In the genomic region with DNA sequence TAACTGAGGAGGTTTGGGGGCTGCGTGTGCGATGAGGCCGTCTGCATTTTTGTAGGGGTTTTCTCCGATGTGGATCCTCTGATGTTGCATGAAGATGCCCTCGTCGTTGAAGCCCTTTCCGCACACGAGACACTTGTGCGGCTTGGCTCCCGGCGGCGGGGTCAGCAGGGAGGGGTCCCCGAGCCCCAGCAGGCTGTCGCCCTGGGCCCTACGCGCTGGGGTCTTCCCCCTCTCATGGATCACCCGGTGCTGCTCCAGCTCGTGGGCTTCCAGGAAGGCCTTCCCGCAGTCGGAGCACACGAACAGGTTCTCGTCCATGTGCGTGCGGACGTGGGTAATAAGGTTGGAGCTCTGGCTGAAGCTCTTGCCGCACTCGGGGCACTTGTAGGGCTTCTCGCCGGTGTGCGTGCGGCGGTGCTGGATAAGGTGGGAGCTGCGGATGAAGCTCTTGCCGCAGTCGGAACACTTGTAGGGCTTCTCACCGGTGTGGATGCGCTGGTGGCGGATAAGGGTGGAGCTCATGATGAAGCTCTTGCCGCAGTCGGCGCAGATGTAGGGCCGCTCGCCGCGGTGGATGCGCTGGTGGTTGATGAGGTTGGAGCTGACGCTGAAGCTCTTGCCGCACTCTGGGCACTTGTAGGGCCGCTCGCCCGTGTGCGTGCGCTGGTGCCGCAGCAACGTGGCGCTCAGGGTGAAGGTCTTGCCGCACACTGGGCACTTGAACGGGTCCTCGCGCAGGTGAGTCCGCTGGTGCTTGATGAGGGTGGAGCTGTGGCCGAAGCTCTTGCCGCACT, we compare ENCODE assay signal across 18 cellular contexts. TPM values are rescaled to one million over a fixed set of nuclear protein-coding genes. Genes with fewer than 3 reads are reported as not detected.
DNase-seq lines count a peak whose midpoint lies in the region; ATAC-seq, FAIRE-seq and TF ChIP-seq lines count a peak whose summit lies in the region.
"Had no signal": no experiment of that assay in that cellular context is flagged by ENCODE, and none has a peak within 500 bp of the region (broad histone marks: within the 10 kb centered on the region; RNA-seq: fewer than 3 reads in every experiment).

No MANE protein-coding gene starts in this region.

- CTCF ChIA-PET in HepG2 (lab: Yijun Ruan, JAX; ENCODE audit: low intra/inter-chr PET ratio, low total read pairs) = no interaction called here

- POLR2A ChIA-PET in HepG2 (lab: Yijun Ruan, JAX) = interaction anchor here (1.3 to 4.2 kb wide), 2 partner anchors 24 to 32 kb away, joined by 4 to 30 read pairs; no protein-coding TSS in a partner anchor

- FAIRE-seq in HepG2 (lab: Jason Lieb, UNC) = no peak
- FAIRE-seq: A549 had no signal

- WGBS in HepG2 (ENCODE audit: low lambda C conversion rate) = 98% methylated on average over 61 of the region's 63 CpGs
- 100% methylated on average over 6 of the region's 63 CpGs for WGBS in right lobe of liver (ENCODE audit: insufficient coverage, low coverage, low lambda C conversion rate, missing lambda C conversion rate)

- TF ChIP-seq EP300 in HepG2 (IDR thresholded peaks at IDR 0.05; ENCODE audit: low read depth in 2 of 2, low read length in 2 of 2) = no peak
- no peak for TF ChIP-seq EP300 in HepG2 (CRISPR knock-in tag; IDR thresholded peaks at IDR 0.05; ENCODE audit: borderline replicate concordance)

- H4K20me1 ChIP-seq in HepG2 (ENCODE audit: insufficient read depth, low read length) = no peaks in the 10 kb centered on the region; the same call in 1 of the 2 replicates
- peaks cover 5% of the 10 kb centered on the region for H4K20me1 ChIP-seq in osteoblast (ENCODE audit: insufficient read depth, low read length)

- TF ChIP-seq POLR2A in HepG2 (IDR thresholded peaks at IDR 0.05; ENCODE audit: insufficient read depth in 1 of 2, low read depth in 2 of 2, low read length in 2 of 2) = no peak
- no peak for TF ChIP-seq POLR2A in right lobe of liver (IDR thresholded peaks at IDR 0.05)

- TF ChIP-seq RAD21 in HepG2 (CRISPR knock-in tag; IDR thresholded peaks at IDR 0.05) = no peak

- no peak for ATAC-seq in HepG2
- ATAC-seq in right lobe of liver = no peak
- ATAC-seq: A549 had no signal

- H3K79me2 ChIP-seq in HepG2 (ENCODE audit: insufficient read depth, low read length) = peaks cover 26% of the 10 kb centered on the region
- H3K79me2 ChIP-seq in osteoblast (ENCODE audit: insufficient read depth, low read length) = peaks cover 33% of the 10 kb centered on the region

- in situ Hi-C loops in HepG2 (cut with HindIII; ENCODE audit: extremely low pct_ligation_motif_present, low pct_unique_long_range_greater_than_20kb) = no loop called here

- no peak overlapping the region for H3K9ac ChIP-seq in HepG2 (ENCODE audit: insufficient read depth, low read depth, low read length)

- H3K36me3 ChIP-seq in HepG2 (replicated peaks in 1 of 2; ENCODE audit: control insufficient read depth in 1 of 2, insufficient read depth in 2 of 2, low read length in 2 of 2) (peaks cover 19 to 29% of the 10 kb centered on the region in 2 experiments), right lobe of liver (peaks cover 0 to 16% (median 2%) of the 10 kb centered on the region in 4 donors), osteoblast (ENCODE audit: insufficient read depth, low read length) (peaks cover 33% of the 10 kb centered on the region)

- H3K27me3 ChIP-seq in HepG2 (ENCODE audit: control insufficient read depth in 1 of 2, insufficient read depth in 2 of 2, low read length in 2 of 2) (no peaks in the 10 kb centered on the region; a peak in 1 of 5 replicates), right lobe of liver (no peaks in the 10 kb centered on the region), osteoblast (ENCODE audit: insufficient read depth, low read length) (no peaks in the 10 kb centered on the region)

- H2AFZ ChIP-seq in HepG2 (ENCODE audit: low read length) (no peak overlapping the region), osteoblast (ENCODE audit: low read length) (no peak overlapping the region)

- H3K9me3 ChIP-seq in HepG2 (ENCODE audit: low read length) (no peaks in the 10 kb centered on the region), right lobe of liver (no peaks in the 10 kb centered on the region), osteoblast (ENCODE audit: low read depth, low read length) (no peaks in the 10 kb centered on the region)
- H3K9me3 ChIP-seq: A549 had no signal

- no peaks in the 10 kb centered on the region for H3K27me3 Mint-ChIP-seq in nephron (ENCODE audit: low read depth)

- DNase-seq in HepG2 (ENCODE audit: low spot score) (no peak), right lobe of liver (no peak), osteoblast (ENCODE audit: insufficient read length, low spot score, missing footprints) (peak; percentile 63), occipital lobe (lab: John Stamatoyannopoulos, UW) (no peak), Kasumi-1 (lab: John Stamatoyannopoulos, UW) (no peak)
- DNase-seq: AML-193; CD4-positive, alpha-beta memory T cell; DMS153; DMS79; GDM1; GOT3; H9; KG1 had no signal

- no peak overlapping the region for H3K27ac Mint-ChIP-seq in nephron
- H3K27ac Mint-ChIP-seq: IgD-negative memory B cell had no signal

- intact Hi-C loops in HepG2 (cut with micrococcal nuclease; ENCODE audit: unreplicated experiment) (no loop called here), right lobe of liver (cut with DNase I) (no loop called here)

- H3K27ac ChIP-seq in HepG2 (ENCODE audit: extremely low read length, insufficient read depth, low read length) = no peak overlapping the region
- no peak overlapping the region for H3K27ac ChIP-seq in right lobe of liver
- H3K27ac ChIP-seq in osteoblast (ENCODE audit: low read depth, low read length) = no peak overlapping the region
- H3K27ac ChIP-seq: 22Rv1, A549, C4-2B had no signal

- TF ChIP-seq CTCF in HepG2 (CRISPR knock-in tag; IDR thresholded peaks at IDR 0.05) (no peak), right lobe of liver (IDR thresholded peaks at IDR 0.05) (no peak), nephron (IDR thresholded peaks at IDR 0.05; ENCODE audit: unreplicated experiment in 3 of 3) (no peak), osteoblast (IDR thresholded peaks at IDR 0.05; ENCODE audit: extremely low read depth, low read depth, low read length) (no peak)

- no TSS peak for BruUV-seq in HepG2 (replicated peaks; lab: Mats Ljungman, UMichigan)

- H3K4me3 Mint-ChIP-seq in nephron = peak overlapping the region in 2 of 3 experiments; percentile 32 to 46
- H3K4me3 Mint-ChIP-seq: H9, IgD-negative memory B cell had no signal

- H3K4me2 ChIP-seq in HepG2 (ENCODE audit: low read depth, low read length) = no peak overlapping the region
- no peak overlapping the region for H3K4me2 ChIP-seq in osteoblast (ENCODE audit: insufficient read depth, low read length)
- H3K4me2 ChIP-seq: A549 had no signal

- H3K4me1 ChIP-seq in HepG2 (ENCODE audit: insufficient read depth, low read length) (peaks cover 26% of the 10 kb centered on the region), right lobe of liver (peaks cover 0 to 6% (median 0%) of the 10 kb centered on the region in 4 donors), osteoblast (ENCODE audit: insufficient read depth, low read length) (peaks cover 11% of the 10 kb centered on the region)

- H3K36me3 Mint-ChIP-seq in nephron (ENCODE audit: low read depth) = peaks cover 29% of the 10 kb centered on the region

- H3K4me3 ChIP-seq in HepG2 (replicated peaks in 1 of 3; ENCODE audit: insufficient read depth in 1 of 3, low read depth in 2 of 3, low read length in 3 of 3) = no peak overlapping the region
- H3K4me3 ChIP-seq in right lobe of liver = no peak overlapping the region
- no peak overlapping the region for H3K4me3 ChIP-seq in osteoblast (ENCODE audit: insufficient read depth, low read length)
- H3K4me3 ChIP-seq: A549 had no signal

- H3K4me1 Mint-ChIP-seq in nephron = peaks cover 29% of the 10 kb centered on the region

- H3K9me3 Mint-ChIP-seq in nephron = no peaks in the 10 kb centered on the region
- H3K9me3 Mint-ChIP-seq: CD4-positive, alpha-beta memory T cell; H9; IgD-negative memory B cell had no signal

RNA-seq across cellular contexts. Expression of gene ZNF629, which starts 4.3 kb away (rescaled TPM):
- 14.3 and 16.5 TPM in 2 replicates for total RNA-seq in HepG2 (2016; rRNA removed; fragmentation: Illumina TruSeq; extraction: Trizol)
- total RNA-seq in HepG2 (2016; cell fraction: cytosol; rRNA removed; fragmentation: Illumina TruSeq; extraction: Trizol; ENCODE audit: low read depth) = 1.3 TPM in 2 replicates
- 12.7 and 16.5 TPM in 2 replicates for total RNA-seq in HepG2 (2016; cell fraction: insoluble cytoplasmic fraction; rRNA removed; fragmentation: Illumina TruSeq; extraction: Trizol)
- total RNA-seq in HepG2 (2016; cell fraction: membrane; rRNA removed; fragmentation: Illumina TruSeq; extraction: Trizol) = 5.2 and 5.9 TPM in 2 replicates
- 15.1 and 17.8 TPM in 2 replicates for total RNA-seq in HepG2 (2016; cell fraction: nucleus; rRNA removed; fragmentation: Illumina TruSeq; extraction: Trizol)
- 6.1 and 8.2 TPM in 2 replicates for polyA plus RNA-seq in HepG2 (2011; rRNA removed)
- polyA plus RNA-seq in HepG2 (2011; cell fraction: cytosol; rRNA removed) = 3.9 and 4.8 TPM in 2 replicates
- polyA plus RNA-seq in HepG2 (2011; cell fraction: nucleus; rRNA removed) = 25.0 TPM in 2 replicates
- polyA plus RNA-seq in HepG2 (2012) = 9.2 and 10.1 TPM in 2 replicates
- polyA plus RNA-seq in HepG2 (2016; cell fraction: cytosol; fragmentation: Illumina TruSeq; extraction: Trizol; ENCODE audit: low read depth) = 0.64 and 0.65 TPM in 2 replicates
- 11.8 and 14.8 TPM in 2 replicates for polyA plus RNA-seq in HepG2 (2016; cell fraction: insoluble cytoplasmic fraction; fragmentation: Illumina TruSeq; extraction: Trizol; ENCODE audit: low read depth)
- polyA plus RNA-seq in HepG2 (2016; cell fraction: membrane; fragmentation: Illumina TruSeq; extraction: Trizol; ENCODE audit: low read depth) = 2.2 and 2.7 TPM in 2 replicates
- polyA plus RNA-seq in HepG2 (2016; cell fraction: nucleus; fragmentation: Illumina TruSeq; extraction: Trizol; ENCODE audit: insufficient read depth, low read depth) = 25.2 and 26.3 TPM in 2 replicates
- polyA minus RNA-seq in HepG2 (2011; rRNA and poly(A)+ RNA removed; ENCODE audit: low replicate concordance) = 9.3 and 12.7 TPM in 2 replicates
- 8.3 and 9.5 TPM in 2 replicates for polyA minus RNA-seq in HepG2 (2011; cell fraction: cytosol; rRNA and poly(A)+ RNA removed)
- 15.8 and 22.4 TPM in 2 replicates for polyA minus RNA-seq in HepG2 (2011; cell fraction: nucleus; rRNA and poly(A)+ RNA removed)
- total RNA-seq in right lobe of liver = 1 to 10 TPM; 3.7 to 4.8 (median 4.3) TPM
- total RNA-seq in osteoblast = 15.3 and 16.3 TPM in 2 replicates
- 11.5 TPM for total RNA-seq in occipital lobe

RNA-seq across cellular contexts. Expression of gene RNF40, which starts 20.6 kb away (rescaled TPM):
- total RNA-seq in HepG2 (2016; rRNA removed; fragmentation: Illumina TruSeq; extraction: Trizol) (85.6 and 102 TPM in 2 replicates), right lobe of liver (10 to 100 TPM; 34.3 to 56.8 (median 46.7) TPM), osteoblast (63.1 and 88.3 TPM in 2 replicates), occipital lobe (80.0 TPM)
- total RNA-seq in HepG2 (2016; cell fraction: cytosol; rRNA removed; fragmentation: Illumina TruSeq; extraction: Trizol; ENCODE audit: low read depth) = 11.9 and 12.0 TPM in 2 replicates
- 79.6 and 89.9 TPM in 2 replicates for total RNA-seq in HepG2 (2016; cell fraction: insoluble cytoplasmic fraction; rRNA removed; fragmentation: Illumina TruSeq; extraction: Trizol)
- total RNA-seq in HepG2 (2016; cell fraction: membrane; rRNA removed; fragmentation: Illumina TruSeq; extraction: Trizol) = 40.5 and 47.1 TPM in 2 replicates
- 55.6 and 65.6 TPM in 2 replicates for total RNA-seq in HepG2 (2016; cell fraction: nucleus; rRNA removed; fragmentation: Illumina TruSeq; extraction: Trizol)
- 84.0 and 91.0 TPM in 2 replicates for polyA plus RNA-seq in HepG2 (2011; rRNA removed)
- 47.5 and 49.3 TPM in 2 replicates for polyA plus RNA-seq in HepG2 (2011; cell fraction: cytosol; rRNA removed)
- 128 and 147 TPM in 2 replicates for polyA plus RNA-seq in HepG2 (2011; cell fraction: nucleus; rRNA removed)
- 44.7 and 52.0 TPM in 2 replicates for polyA plus RNA-seq in HepG2 (2012)
- polyA plus RNA-seq in HepG2 (2016; cell fraction: cytosol; fragmentation: Illumina TruSeq; extraction: Trizol; ENCODE audit: low read depth) = 8.6 and 10.7 TPM in 2 replicates
- 87.6 and 98.5 TPM in 2 replicates for polyA plus RNA-seq in HepG2 (2016; cell fraction: insoluble cytoplasmic fraction; fragmentation: Illumina TruSeq; extraction: Trizol; ENCODE audit: low read depth)
- polyA plus RNA-seq in HepG2 (2016; cell fraction: membrane; fragmentation: Illumina TruSeq; extraction: Trizol; ENCODE audit: low read depth) = 29.9 and 30.8 TPM in 2 replicates
- polyA plus RNA-seq in HepG2 (2016; cell fraction: nucleus; fragmentation: Illumina TruSeq; extraction: Trizol; ENCODE audit: insufficient read depth, low read depth) = 131 and 139 TPM in 2 replicates
- polyA minus RNA-seq in HepG2 (2011; rRNA and poly(A)+ RNA removed; ENCODE audit: low replicate concordance) = 110 and 128 TPM in 2 replicates
- 42.3 and 58.2 TPM in 2 replicates for polyA minus RNA-seq in HepG2 (2011; cell fraction: cytosol; rRNA and poly(A)+ RNA removed)
- 34.0 and 43.5 TPM in 2 replicates for polyA minus RNA-seq in HepG2 (2011; cell fraction: nucleus; rRNA and poly(A)+ RNA removed)

RNA-seq across cellular contexts. Expression of gene CFAP119, which starts 20.8 kb away (rescaled TPM):
- total RNA-seq in HepG2 (2016; rRNA removed; fragmentation: Illumina TruSeq; extraction: Trizol) (1.2 and 6.4 TPM in 2 replicates), right lobe of liver (1 to 10 TPM in 1 of 6 experiments, under 1 TPM in 4, not detected in 1; 0.19 to 1.8 (median 0.29) TPM), osteoblast (2.4 and 2.9 TPM in 2 replicates), occipital lobe (1.6 TPM)
- total RNA-seq in HepG2 (2016; cell fraction: cytosol; rRNA removed; fragmentation: Illumina TruSeq; extraction: Trizol; ENCODE audit: low read depth) = 0.51 and 0.71 TPM in 2 replicates
- total RNA-seq in HepG2 (2016; cell fraction: insoluble cytoplasmic fraction; rRNA removed; fragmentation: Illumina TruSeq; extraction: Trizol) = 1.4 and 4.0 TPM in 2 replicates
- 0.83 and 1.7 TPM in 2 replicates for total RNA-seq in HepG2 (2016; cell fraction: membrane; rRNA removed; fragmentation: Illumina TruSeq; extraction: Trizol)
- total RNA-seq in HepG2 (2016; cell fraction: nucleus; rRNA removed; fragmentation: Illumina TruSeq; extraction: Trizol) = 11.6 and 12.1 TPM in 2 replicates
- polyA plus RNA-seq in HepG2 (2011; rRNA removed) = 4.0 and 6.4 TPM in 2 replicates
- polyA plus RNA-seq in HepG2 (2011; cell fraction: cytosol; rRNA removed) = 1.3 and 2.2 TPM in 2 replicates
- polyA plus RNA-seq in HepG2 (2011; cell fraction: nucleus; rRNA removed) = 37.2 and 53.6 TPM in 2 replicates
- polyA plus RNA-seq in HepG2 (2012) = 0.84 and 2.1 TPM in 2 replicates
- 0.78 and 0.96 TPM in 2 replicates for polyA plus RNA-seq in HepG2 (2016; cell fraction: cytosol; fragmentation: Illumina TruSeq; extraction: Trizol; ENCODE audit: low read depth)
- polyA plus RNA-seq in HepG2 (2016; cell fraction: insoluble cytoplasmic fraction; fragmentation: Illumina TruSeq; extraction: Trizol; ENCODE audit: low read depth) = 0.91 and 1.5 TPM in 2 replicates
- 0.41 and 1.4 TPM in 2 replicates for polyA plus RNA-seq in HepG2 (2016; cell fraction: membrane; fragmentation: Illumina TruSeq; extraction: Trizol; ENCODE audit: low read depth)
- 22.1 and 31.9 TPM in 2 replicates for polyA plus RNA-seq in HepG2 (2016; cell fraction: nucleus; fragmentation: Illumina TruSeq; extraction: Trizol; ENCODE audit: insufficient read depth, low read depth)
- polyA minus RNA-seq in HepG2 (2011; rRNA and poly(A)+ RNA removed; ENCODE audit: low replicate concordance) = 1.5 and 16.0 TPM in 2 replicates
- 0.69 and 1.8 TPM in 2 replicates for polyA minus RNA-seq in HepG2 (2011; cell fraction: cytosol; rRNA and poly(A)+ RNA removed)
- polyA minus RNA-seq in HepG2 (2011; cell fraction: nucleus; rRNA and poly(A)+ RNA removed) = 3.7 and 5.2 TPM in 2 replicates

RNA-seq across cellular contexts. Expression of gene PHKG2, which starts 34.5 kb away (rescaled TPM):
- total RNA-seq in HepG2 (2016; rRNA removed; fragmentation: Illumina TruSeq; extraction: Trizol) (33.9 and 37.4 TPM in 2 replicates), right lobe of liver (10 to 100 TPM; 17.1 to 22.1 (median 18.4) TPM), osteoblast (20.3 and 25.0 TPM in 2 replicates), occipital lobe (12.0 TPM)
- 13.4 TPM in 2 replicates for total RNA-seq in HepG2 (2016; cell fraction: cytosol; rRNA removed; fragmentation: Illumina TruSeq; extraction: Trizol; ENCODE audit: low read depth)
- total RNA-seq in HepG2 (2016; cell fraction: insoluble cytoplasmic fraction; rRNA removed; fragmentation: Illumina TruSeq; extraction: Trizol) = 32.9 and 41.4 TPM in 2 replicates
- 23.7 and 24.3 TPM in 2 replicates for total RNA-seq in HepG2 (2016; cell fraction: membrane; rRNA removed; fragmentation: Illumina TruSeq; extraction: Trizol)
- total RNA-seq in HepG2 (2016; cell fraction: nucleus; rRNA removed; fragmentation: Illumina TruSeq; extraction: Trizol) = 39.5 and 43.1 TPM in 2 replicates
- polyA plus RNA-seq in HepG2 (2011; rRNA removed) = 39.8 and 42.1 TPM in 2 replicates
- polyA plus RNA-seq in HepG2 (2011; cell fraction: cytosol; rRNA removed) = 22.7 and 30.8 TPM in 2 replicates
- polyA plus RNA-seq in HepG2 (2011; cell fraction: nucleus; rRNA removed) = 140 and 166 TPM in 2 replicates
- 21.4 and 22.8 TPM in 2 replicates for polyA plus RNA-seq in HepG2 (2012)
- 15.4 and 16.5 TPM in 2 replicates for polyA plus RNA-seq in HepG2 (2016; cell fraction: cytosol; fragmentation: Illumina TruSeq; extraction: Trizol; ENCODE audit: low read depth)
- polyA plus RNA-seq in HepG2 (2016; cell fraction: insoluble cytoplasmic fraction; fragmentation: Illumina TruSeq; extraction: Trizol; ENCODE audit: low read depth) = 38.9 and 41.5 TPM in 2 replicates
- polyA plus RNA-seq in HepG2 (2016; cell fraction: membrane; fragmentation: Illumina TruSeq; extraction: Trizol; ENCODE audit: low read depth) = 21.3 and 23.8 TPM in 2 replicates
- 142 and 147 TPM in 2 replicates for polyA plus RNA-seq in HepG2 (2016; cell fraction: nucleus; fragmentation: Illumina TruSeq; extraction: Trizol; ENCODE audit: insufficient read depth, low read depth)
- polyA minus RNA-seq in HepG2 (2011; rRNA and poly(A)+ RNA removed; ENCODE audit: low replicate concordance) = 53.8 and 68.9 TPM in 2 replicates
- 9.0 and 12.9 TPM in 2 replicates for polyA minus RNA-seq in HepG2 (2011; cell fraction: cytosol; rRNA and poly(A)+ RNA removed)
- polyA minus RNA-seq in HepG2 (2011; cell fraction: nucleus; rRNA and poly(A)+ RNA removed) = 38.1 and 40.3 TPM in 2 replicates
